In the genomic region with DNA sequence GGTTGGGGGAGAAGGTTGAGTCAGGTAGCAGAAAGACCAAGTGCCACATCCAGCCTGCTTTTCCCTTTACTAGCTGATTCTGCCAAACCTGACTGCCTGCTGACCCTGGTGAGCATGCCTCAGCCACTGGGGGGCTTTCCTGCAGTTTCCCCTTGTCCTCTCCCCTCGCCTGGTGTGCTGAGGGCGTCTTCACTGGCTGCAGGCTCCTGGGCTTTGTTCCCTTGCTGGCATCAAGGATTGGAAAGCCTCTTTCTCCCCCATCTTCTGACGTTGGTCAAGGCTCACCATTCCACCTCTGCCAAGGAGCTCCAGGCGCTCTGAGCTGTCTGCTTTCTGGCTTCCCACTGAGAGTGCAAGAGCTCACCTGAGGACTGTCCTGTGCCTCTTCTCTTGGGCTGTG, we compare ENCODE assay signal across 25 cellular contexts. TPM values are rescaled to one million over a fixed set of nuclear protein-coding genes. Genes with fewer than 3 reads are reported as not detected.
A peak's percentile ranks its signal among the peaks of the same experiment; 100 is the strongest.
DNase-seq lines count a peak whose midpoint lies in the region; ATAC-seq and TF ChIP-seq lines count a peak whose summit lies in the region.
"Had no signal": no experiment of that assay in that cellular context is flagged by ENCODE, and none has a peak within 500 bp of the region (broad histone marks: within the 10 kb centered on the region; RNA-seq: fewer than 3 reads in every experiment).

No MANE protein-coding gene starts in this region.

- POLR2A ChIA-PET in activated CD4-positive, alpha-beta memory T cell treated with anti-CD3 and anti-CD28 coated beads for 36 hours (lab: Charles Lee), result no interaction called here
- POLR2A ChIA-PET in activated CD4-positive, alpha-beta memory T cell treated with anti-CD3 and anti-CD28 coated beads, Interleukin-2, amount 10 ng/mL, durations not matched to agents 7 days and 5 days (lab: Charles Lee), result interaction anchor here (0.8 to 1.4 kb wide), 3 partner anchors 13 to 31 kb away, joined by 3 to 6 read pairs (median 3); no protein-coding TSS in a partner anchor

- 0 out of 2 replicates have a peak, but pooled peaks cover 4% of the 10 kb centered on the region for H3K27me3 ChIP-seq in GM23338 (ENCODE audit: insufficient read depth)
- no peaks in the 10 kb centered on the region for H3K27me3 ChIP-seq in esophagus muscularis mucosa
- H3K27me3 ChIP-seq: gastroesophageal sphincter, Peyer's patch, suprapubic skin had no signal

- WGBS in esophagus muscularis mucosa, result 78% methylated on average over 4 of the region's 4 CpGs

- no peak overlapping the region for H2AFZ ChIP-seq in GM23338

- CTCF ChIA-PET in activated CD4-positive, alpha-beta memory T cell treated with anti-CD3 and anti-CD28 coated beads for 36 hours (lab: Charles Lee), result interaction anchor here (1.0 kb wide), 1 partner anchor 29 kb away, joined by 3 read pairs; no protein-coding TSS in a partner anchor
- CTCF ChIA-PET in activated CD4-positive, alpha-beta memory T cell treated with anti-CD3 and anti-CD28 coated beads, Interleukin-2, amount 10 ng/mL, durations not matched to agents 7 days and 5 days (lab: Charles Lee), result no interaction called here

- no peaks in the 10 kb centered on the region for H3F3A ChIP-seq in GM23338 (replicated peaks; ENCODE audit: low read depth)

- peaks cover 3% of the 10 kb centered on the region for H3K36me3 Mint-ChIP-seq in activated CD4-positive, alpha-beta memory T cell treated with anti-CD3 and anti-CD28 coated beads for 36 hours
- H3K36me3 Mint-ChIP-seq in activated CD4-positive, alpha-beta memory T cell treated with anti-CD3 and anti-CD28 coated beads, Interleukin-2, amount 10 ng/mL, durations not matched to agents 7 days and 5 days (ENCODE audit: low read depth), result peaks cover 39% of the 10 kb centered on the region
- H3K36me3 Mint-ChIP-seq in GM23338 (ENCODE audit: low read depth) (no peaks in the 10 kb centered on the region), osteocyte (ENCODE audit: unreplicated experiment) (peaks cover 19% of the 10 kb centered on the region)

- no peaks in the 10 kb centered on the region; the same call in none of the 2 replicates for H4K20me1 ChIP-seq in GM23338 (replicated peaks; ENCODE audit: insufficient read depth)

- H3K9me3 Mint-ChIP-seq in activated CD4-positive, alpha-beta memory T cell treated with anti-CD3 and anti-CD28 coated beads for 36 hours, result no peaks in the 10 kb centered on the region
- H3K9me3 Mint-ChIP-seq in activated CD4-positive, alpha-beta memory T cell treated with anti-CD3 and anti-CD28 coated beads, Interleukin-2, amount 10 ng/mL, durations not matched to agents 7 days and 5 days, result no peaks in the 10 kb centered on the region
- H3K9me3 Mint-ChIP-seq in GM23338 (no peaks in the 10 kb centered on the region), osteocyte (ENCODE audit: unreplicated experiment) (no peaks in the 10 kb centered on the region)
- H3K9me3 Mint-ChIP-seq: activated naive CD4-positive, alpha-beta T cell treated with anti-CD3 and anti-CD28 coated beads, Interleukin-2, amount 10 ng/mL, durations not matched to agents 7 days and 5 days; neural crest cell had no signal

- peaks cover 55% of the 10 kb centered on the region for H3K4me1 Mint-ChIP-seq in activated CD4-positive, alpha-beta memory T cell treated with anti-CD3 and anti-CD28 coated beads for 36 hours (ENCODE audit: low read depth)
- peaks cover 49% of the 10 kb centered on the region for H3K4me1 Mint-ChIP-seq in activated CD4-positive, alpha-beta memory T cell treated with anti-CD3 and anti-CD28 coated beads, Interleukin-2, amount 10 ng/mL, durations not matched to agents 7 days and 5 days
- peaks cover 7% of the 10 kb centered on the region for H3K4me1 Mint-ChIP-seq in GM23338
- peaks cover 28% of the 10 kb centered on the region for H3K4me1 Mint-ChIP-seq in osteocyte (ENCODE audit: unreplicated experiment)

- H3K4me3 Mint-ChIP-seq in activated CD4-positive, alpha-beta memory T cell treated with anti-CD3 and anti-CD28 coated beads for 36 hours, result no peak overlapping the region
- H3K4me3 Mint-ChIP-seq in activated CD4-positive, alpha-beta memory T cell treated with anti-CD3 and anti-CD28 coated beads, Interleukin-2, amount 10 ng/mL, durations not matched to agents 7 days and 5 days, result no peak overlapping the region
- H3K4me3 Mint-ChIP-seq in GM23338 (no peak overlapping the region), osteocyte (ENCODE audit: unreplicated experiment) (no peak overlapping the region)
- H3K4me3 Mint-ChIP-seq: activated CD8-positive, alpha-beta T cell treated with anti-CD3 and anti-CD28 coated beads, Interleukin-2, amount 10 ng/mL, durations not matched to agents 7 days and 5 days; activated naive CD4-positive, alpha-beta T cell treated with anti-CD3 and anti-CD28 coated beads, Interleukin-2, amount 10 ng/mL, durations not matched to agents 7 days and 5 days; activated T-helper 1 cell treated with anti-CD3 and anti-CD28 coated beads, Interleukin-12 subunit alpha, Interleukin-12 subunit beta, Interleukin-2, Interleukin-4 antibody, amounts not matched to agents 30 ng/mL and 10 ng/mL and 1 ng/mL, durations not matched to agents 14 hours and 24 hours and 36 hours; neural crest cell had no signal

- peak; percentile 74 for ATAC-seq in GM23338
- ATAC-seq in GM19351 (IDR thresholded peaks at IDR 0.05; ENCODE audit: unreplicated experiment), result no peak
- ATAC-seq: activated CD8-positive, alpha-beta T cell treated with anti-CD3 and anti-CD28 coated beads, Interleukin-2, amount 10 ng/mL, durations not matched to agents 7 days and 5 days; gastroesophageal sphincter had no signal

- H3K4me1 ChIP-seq in GM23338 (ENCODE audit: insufficient read depth) (peaks cover 8% of the 10 kb centered on the region; the same call in 1 of the 2 replicates), esophagus muscularis mucosa (peaks cover 38 to 47% (median 46%) of the 10 kb centered on the region in 4 donors)

- intact Hi-C loops in activated CD4-positive, alpha-beta memory T cell treated with anti-CD3 and anti-CD28 coated beads for 36 hours (cut with micrococcal nuclease), result no loop called here
- intact Hi-C loops in esophagus muscularis mucosa (cut with DNase I), result no loop called here

- H3K4me2 ChIP-seq in GM23338, result no peak overlapping the region
- H3K4me2 ChIP-seq: KMS-11 had no signal

- TF ChIP-seq EP300 in esophagus muscularis mucosa (IDR thresholded peaks at IDR 0.05), result no peak

- peaks cover 3% of the 10 kb centered on the region for H3K27me3 Mint-ChIP-seq in activated CD4-positive, alpha-beta memory T cell treated with anti-CD3 and anti-CD28 coated beads for 36 hours
- peaks cover 64% of the 10 kb centered on the region for H3K27me3 Mint-ChIP-seq in activated CD4-positive, alpha-beta memory T cell treated with anti-CD3 and anti-CD28 coated beads, Interleukin-2, amount 10 ng/mL, durations not matched to agents 7 days and 5 days
- H3K27me3 Mint-ChIP-seq in GM23338 (ENCODE audit: insufficient read depth, low read depth, poor library complexity) (peaks cover 4% of the 10 kb centered on the region), osteocyte (ENCODE audit: unreplicated experiment) (peaks cover 19% of the 10 kb centered on the region)

- no peak for TF ChIP-seq POLR2A in esophagus muscularis mucosa (IDR thresholded peaks at IDR 0.05; ENCODE audit: low read depth)

- no peaks in the 10 kb centered on the region for H3K36me3 ChIP-seq in GM23338 (ENCODE audit: insufficient read depth)
- peaks cover 0 to 17% (median 6%) of the 10 kb centered on the region in 4 donors for H3K36me3 ChIP-seq in esophagus muscularis mucosa
- H3K36me3 ChIP-seq: brain microvascular endothelial cell, suprapubic skin had no signal

- no peak overlapping the region for H3K4me3 ChIP-seq in GM23338
- H3K4me3 ChIP-seq in esophagus muscularis mucosa, result no peak overlapping the region
- H3K4me3 ChIP-seq: gastroesophageal sphincter, Peyer's patch, suprapubic skin had no signal

- DNase-seq in activated CD4-positive, alpha-beta memory T cell treated with anti-CD3 and anti-CD28 coated beads for 36 hours, result peak; percentile 8
- DNase-seq in activated CD4-positive, alpha-beta memory T cell treated with anti-CD3 and anti-CD28 coated beads, Interleukin-2, amount 10 ng/mL, durations not matched to agents 7 days and 5 days, result no peak
- no peak for DNase-seq in GM23338 (ENCODE audit: low spot score)
- peak; percentile 50 for DNase-seq in esophagus muscularis mucosa (ENCODE audit: extremely low spot score)
- DNase-seq in osteocyte (ENCODE audit: extremely low spot score, unreplicated experiment), result peak; percentile 77
- DNase-seq in NCI-H2029 treated with DMSO at 0.1 percent for 48 hours (lab: John Stamatoyannopoulos, UW), result no peak
- no peak for DNase-seq in COR-L47 (lab: John Stamatoyannopoulos, UW)
- DNase-seq: activated CD8-positive, alpha-beta T cell treated with anti-CD3 and anti-CD28 coated beads, Interleukin-2, amount 10 ng/mL, durations not matched to agents 7 days and 5 days; activated naive CD4-positive, alpha-beta T cell treated with anti-CD3 and anti-CD28 coated beads, Interleukin-2, amount 10 ng/mL, durations not matched to agents 7 days and 5 days; amniotic stem cell; brain microvascular endothelial cell; MM.1S; NCI-H1417 treated with DMSO at 0.1 percent for 48 hours; NCI-H2081 treated with DMSO at 0.1 percent for 48 hours; NCI-H345; Peyer's patch; SHP77 treated with DMSO at 0.1 percent for 48 hours; small intestine; stimulated activated naive CD4-positive, alpha-beta T cell treated with Interleukin-2 at 50 U/mL for 16 hours had no signal

- no peaks in the 10 kb centered on the region for H3K79me2 ChIP-seq in GM23338 (replicated peaks; ENCODE audit: insufficient read depth)

- no peak overlapping the region for H3K27ac ChIP-seq in GM23338 (ENCODE audit: low read depth)
- H3K27ac ChIP-seq in esophagus muscularis mucosa (replicated peaks in 1 of 4), result no peak overlapping the region
- H3K27ac ChIP-seq: brain microvascular endothelial cell, gastroesophageal sphincter, KMS-11, Peyer's patch, suprapubic skin had no signal

- TF ChIP-seq CTCF in GM23338 (conservative IDR thresholded peaks at IDR 0.05; ENCODE audit: low read depth in 2 of 2) (peak; percentile 13 to 25; a peak in 1 of 4 replicates), esophagus muscularis mucosa (IDR thresholded peaks at IDR 0.05) (no peak), osteocyte (IDR thresholded peaks at IDR 0.05) (no peak)

- no peaks in the 10 kb centered on the region for H3K9me2 ChIP-seq in GM23338 (ENCODE audit: insufficient read depth)

- H3K27ac Mint-ChIP-seq in activated CD4-positive, alpha-beta memory T cell treated with anti-CD3 and anti-CD28 coated beads for 36 hours, result no peak overlapping the region
- no peak overlapping the region for H3K27ac Mint-ChIP-seq in activated CD4-positive, alpha-beta memory T cell treated with anti-CD3 and anti-CD28 coated beads, Interleukin-2, amount 10 ng/mL, durations not matched to agents 7 days and 5 days
- H3K27ac Mint-ChIP-seq in GM23338 (no peak overlapping the region), osteocyte (ENCODE audit: unreplicated experiment) (no peak overlapping the region)
- H3K27ac Mint-ChIP-seq: activated CD8-positive, alpha-beta T cell treated with anti-CD3 and anti-CD28 coated beads, Interleukin-2, amount 10 ng/mL, durations not matched to agents 7 days and 5 days; activated naive CD4-positive, alpha-beta T cell treated with anti-CD3 and anti-CD28 coated beads, Interleukin-2, amount 10 ng/mL, durations not matched to agents 7 days and 5 days; activated T-helper 1 cell treated with anti-CD3 and anti-CD28 coated beads, Interleukin-12 subunit alpha, Interleukin-12 subunit beta, Interleukin-2, Interleukin-4 antibody, amounts not matched to agents 30 ng/mL and 10 ng/mL and 1 ng/mL, durations not matched to agents 14 hours and 24 hours and 36 hours had no signal

- no peaks in the 10 kb centered on the region for H3K9me3 ChIP-seq in esophagus muscularis mucosa
- H3K9me3 ChIP-seq: gastroesophageal sphincter, Peyer's patch, suprapubic skin had no signal

RNA-seq across cellular contexts. Expression of a gene that starts 28.4 kb away (rescaled TPM):
- total RNA-seq in activated CD4-positive, alpha-beta memory T cell treated with anti-CD3 and anti-CD28 coated beads for 36 hours, result 1 to 10 TPM; 4.6 to 4.8 TPM
- 10 to 100 TPM; 22.3 to 24.1 TPM for total RNA-seq in activated CD4-positive, alpha-beta memory T cell treated with anti-CD3 and anti-CD28 coated beads, Interleukin-2, amount 10 ng/mL, durations not matched to agents 7 days and 5 days
- 11.6 and 13.6 TPM in 2 replicates for total RNA-seq in GM23338 (2014; rRNA removed; shearing (Covaris generic))
- 5.4 and 5.9 TPM in 2 replicates for polyA plus RNA-seq in GM23338 (2016; fragmentation: Nextera tagmentation; extraction: Ambion mirVana)
- total RNA-seq in esophagus muscularis mucosa (10 to 100 TPM; 20.2 to 22.8 (median 20.7) TPM), osteocyte (64.7 and 73.3 TPM in 2 replicates)

Comparison
In these comparisons a context has a peak if more than half of its experiments do, and no peak if none do; other contexts are left out.
1. DNase-seq: peak in activated CD4-positive, alpha-beta memory T cell treated with anti-CD3 and anti-CD28 coated beads for 36 hours (single experiment), esophagus muscularis mucosa (single experiment) and osteocyte (single experiment); none in activated CD4-positive, alpha-beta memory T cell treated with anti-CD3 and anti-CD28 coated beads, Interleukin-2, amount 10 ng/mL, durations not matched to agents 7 days and 5 days (single experiment), GM23338 (single experiment), NCI-H2029 treated with DMSO at 0.1 percent for 48 hours (single experiment) and COR-L47 (single experiment).
2. CTCF ChIP-seq: peak in GM23338 (2 of 2); none in esophagus muscularis mucosa (0 of 3) and osteocyte (single experiment).